In genomic region chr1:61498342-61498741, GRCh38 we compare ENCODE assay signal across 21 cellular contexts.
"Had no signal": no experiment of that assay in that cellular context is flagged by ENCODE, and none has a peak within 500 bp of the region (broad histone marks: within the 10 kb centered on the region; RNA-seq: fewer than 3 reads in every experiment).

No MANE protein-coding gene starts in this region.

- H3K27ac ChIP-seq: Peyer's patch had no signal

- H3K4me3 ChIP-seq: Peyer's patch had no signal

- H3K36me3 Mint-ChIP-seq: activated naive CD4-positive, alpha-beta T cell treated with anti-CD3 and anti-CD28 coated beads, Interleukin-2, amount 50 U/mL, for 24 hours; brain had no signal

- H3K36me3 ChIP-seq: Peyer's patch had no signal

- H3K27ac Mint-ChIP-seq: activated CD8-positive, alpha-beta T cell treated with anti-CD3 and anti-CD28 coated beads, Interleukin-2, amount 10 ng/mL, durations not matched to agents 7 days and 5 days; activated naive CD4-positive, alpha-beta T cell treated with anti-CD3 and anti-CD28 coated beads, Interleukin-2, amount 50 U/mL, for 24 hours; activated T-cell treated with anti-CD3 and anti-CD28 coated beads, Interleukin-2, amount 50 U/mL, for 24 hours; activated T-helper 1 cell treated with anti-CD3 and anti-CD28 coated beads, Interleukin-12 subunit alpha, Interleukin-12 subunit beta, Interleukin-2, Interleukin-4 antibody, amounts not matched to agents 30 ng/mL and 10 ng/mL and 1 ng/mL, durations not matched to agents 14 hours and 24 hours and 36 hours; T-helper 1 cell treated with Interleukin-12 subunit alpha and Interleukin-12 subunit beta and Interleukin-4 antibody, amounts not matched to agents 30 μg/mL and 1 μg/mL, for 36 hours had no signal

- H3K9me3 Mint-ChIP-seq: activated naive CD4-positive, alpha-beta T cell treated with anti-CD3 and anti-CD28 coated beads, Interleukin-2, amount 50 U/mL, for 24 hours; activated T-cell treated with anti-CD3 and anti-CD28 coated beads, Interleukin-2, amount 50 U/mL, for 24 hours; activated T-helper 1 cell treated with anti-CD3 and anti-CD28 coated beads, Interleukin-12 subunit alpha, Interleukin-12 subunit beta, Interleukin-2, Interleukin-4 antibody, amounts not matched to agents 30 ng/mL and 10 ng/mL and 1 ng/mL, durations not matched to agents 14 hours and 24 hours and 36 hours; T-helper 1 cell treated with Interleukin-12 subunit alpha and Interleukin-12 subunit beta and Interleukin-4 antibody, amounts not matched to agents 30 μg/mL and 1 μg/mL, for 36 hours had no signal

- ATAC-seq: activated CD4-positive, CD25-positive, alpha-beta regulatory T cell treated with anti-CD3 and anti-CD28 coated beads, Interleukin-2, amount 50 U/mL, for 24 hours; activated CD8-positive, alpha-beta T cell treated with anti-CD3 and anti-CD28 coated beads, Interleukin-2, amount 10 ng/mL, durations not matched to agents 7 days and 5 days had no signal

- H3K4me1 Mint-ChIP-seq: activated naive CD4-positive, alpha-beta T cell treated with anti-CD3 and anti-CD28 coated beads, Interleukin-2, amount 50 U/mL, for 24 hours had no signal

- H3K27me3 ChIP-seq: Peyer's patch had no signal

- DNase-seq: activated CD4-positive, alpha-beta T cell treated with anti-CD3 and anti-CD28 coated beads for 48 hours; activated CD4-positive, alpha-beta T cell treated with anti-CD3 and anti-CD28 coated beads, Interleukin-2, amount 50 U/mL, for 4 hours; activated CD8-positive, alpha-beta T cell treated with anti-CD3 and anti-CD28 coated beads, Interleukin-2, amount 10 ng/mL, durations not matched to agents 7 days and 5 days; activated effector memory CD4-positive, alpha-beta T cell treated with Interleukin-2 at 50 U/mL for 16 hours; activated naive CD4-positive, alpha-beta T cell; activated T-cell treated with anti-CD3 and anti-CD28 coated beads, Interleukin-2, amount 50 U/mL, for 24 hours; amniotic stem cell; NCI-H1092; NCI-H1417; NCI-H1930; NCI-H2171 treated with DMSO at 0.1 percent for 48 hours; NCI-H226; NCI-H526 treated with DMSO at 0.1 percent for 48 hours; NK-92 treated with Interleukin-12 subunit alpha and Interleukin-12 subunit beta, amount 100 ng/mL, for 24 hours; Peyer's patch; SHP77 treated with DMSO at 0.1 percent for 48 hours had no signal

- H3K4me1 ChIP-seq: Peyer's patch had no signal

- H3K9me3 ChIP-seq: Peyer's patch had no signal

- H3K27me3 Mint-ChIP-seq: brain had no signal

- H3K4me3 Mint-ChIP-seq: activated CD8-positive, alpha-beta T cell treated with anti-CD3 and anti-CD28 coated beads, Interleukin-2, amount 10 ng/mL, durations not matched to agents 7 days and 5 days; activated naive CD4-positive, alpha-beta T cell treated with anti-CD3 and anti-CD28 coated beads, Interleukin-2, amount 50 U/mL, for 24 hours; activated T-cell treated with anti-CD3 and anti-CD28 coated beads, Interleukin-2, amount 50 U/mL, for 24 hours; activated T-helper 1 cell treated with anti-CD3 and anti-CD28 coated beads, Interleukin-12 subunit alpha, Interleukin-12 subunit beta, Interleukin-2, Interleukin-4 antibody, amounts not matched to agents 30 ng/mL and 10 ng/mL and 1 ng/mL, durations not matched to agents 14 hours and 24 hours and 36 hours; brain; T-helper 1 cell treated with Interleukin-12 subunit alpha and Interleukin-12 subunit beta and Interleukin-4 antibody, amounts not matched to agents 30 μg/mL and 1 μg/mL, for 36 hours had no signal
